9 cellular contexts compared by ENCODE assay signal in the genomic region with DNA sequence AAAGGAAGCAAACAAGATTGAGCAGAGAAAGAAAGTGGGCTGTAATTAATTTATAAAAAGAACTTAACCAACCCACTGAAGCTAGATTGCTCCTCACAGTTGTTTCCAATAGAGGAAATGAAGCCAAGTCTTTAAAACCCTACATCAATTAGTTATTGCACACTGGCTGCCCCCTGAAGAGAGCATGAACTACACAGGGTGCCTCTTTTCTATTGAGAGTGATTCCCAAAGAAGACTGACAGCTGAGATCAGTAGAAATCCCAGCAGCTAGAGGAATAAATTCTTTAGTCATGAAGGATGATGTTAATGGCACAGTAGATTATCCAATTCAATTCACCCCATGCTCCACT. TPM values are rescaled to one million over a fixed set of nuclear protein-coding genes. Genes with fewer than 3 reads are reported as not detected.
DNase-seq lines count a peak whose midpoint lies in the region; ATAC-seq and TF ChIP-seq lines count a peak whose summit lies in the region.
"Had no signal": no experiment of that assay in that cellular context is flagged by ENCODE, and none has a peak within 500 bp of the region (broad histone marks: within the 10 kb centered on the region; RNA-seq: fewer than 3 reads in every experiment).

No MANE protein-coding gene starts in this region.

- CTCF ChIA-PET in activated CD4-positive, alpha-beta memory T cell treated with anti-CD3 and anti-CD28 coated beads for 36 hours (lab: Charles Lee), result interaction anchor here (0.9 kb wide), 1 partner anchor 41 kb away, joined by 4 read pairs; no protein-coding TSS in a partner anchor
- CTCF ChIA-PET in RWPE1 (lab: Yijun Ruan, JAX), result no interaction called here

- no peak for TF ChIP-seq CTCF in CD14-positive monocyte (IDR thresholded peaks at IDR 0.05)
- TF ChIP-seq CTCF in RWPE1 (conservative IDR thresholded peaks at IDR 0.05; ENCODE audit: low read depth), result no peak

- H3K9me3 ChIP-seq in effector memory CD4-positive, alpha-beta T cell (ENCODE audit: control insufficient read depth, low read length), result no peaks in the 10 kb centered on the region

- H3K27ac Mint-ChIP-seq in CD14-positive monocyte, result peak overlapping the region; percentile 90 to 96 (median 94)
- peak overlapping the region; percentile 43 for H3K27ac Mint-ChIP-seq in activated CD4-positive, alpha-beta memory T cell treated with anti-CD3 and anti-CD28 coated beads for 36 hours

- peaks cover 0 to 3% (median 0%) of the 10 kb centered on the region in 7 donors for H3K9me3 Mint-ChIP-seq in CD14-positive monocyte
- no peaks in the 10 kb centered on the region for H3K9me3 Mint-ChIP-seq in activated CD4-positive, alpha-beta memory T cell treated with anti-CD3 and anti-CD28 coated beads for 36 hours

- H3K27me3 ChIP-seq in effector memory CD4-positive, alpha-beta T cell (replicated peaks; ENCODE audit: control insufficient read depth, insufficient read depth, low read length, poor library complexity, severe bottlenecking), result no peaks in the 10 kb centered on the region

- H3K4me3 ChIP-seq in effector memory CD4-positive, alpha-beta T cell (ENCODE audit: insufficient read depth, low read depth, low read length, poor library complexity, severe bottlenecking), result no peak overlapping the region
- H3K4me3 ChIP-seq: SK-N-MC had no signal

- no peaks in the 10 kb centered on the region for H3K4me1 ChIP-seq in effector memory CD4-positive, alpha-beta T cell (ENCODE audit: control insufficient read depth, insufficient read depth, low read length, poor library complexity, severe bottlenecking)

- H3K36me3 Mint-ChIP-seq in CD14-positive monocyte, result peaks cover 6 to 9% of the 10 kb centered on the region in 2 donors
- H3K36me3 Mint-ChIP-seq in activated CD4-positive, alpha-beta memory T cell treated with anti-CD3 and anti-CD28 coated beads for 36 hours, result no peaks in the 10 kb centered on the region

- POLR2A ChIA-PET in activated CD4-positive, alpha-beta memory T cell treated with anti-CD3 and anti-CD28 coated beads for 36 hours (lab: Charles Lee), result interaction anchor here (1.4 kb wide), 1 partner anchor 9 kb away, joined by 4 read pairs; a partner anchor contains a TSS
- POLR2A ChIA-PET in RWPE1 (lab: Yijun Ruan, JAX; ENCODE audit: low non-redundant PET), result no interaction called here

- DNase-seq in CD14-positive monocyte (ENCODE audit: low spot score) (no peak), RWPE1 (ENCODE audit: low spot score) (no peak)
- DNase-seq in activated CD4-positive, alpha-beta memory T cell treated with anti-CD3 and anti-CD28 coated beads for 36 hours, result no peak
- DNase-seq in effector memory CD4-positive, alpha-beta T cell, result no peak

- peaks cover 71% of the 10 kb centered on the region for H3K4me1 Mint-ChIP-seq in CD14-positive monocyte
- H3K4me1 Mint-ChIP-seq in activated CD4-positive, alpha-beta memory T cell treated with anti-CD3 and anti-CD28 coated beads for 36 hours (ENCODE audit: low read depth), result peaks cover 28% of the 10 kb centered on the region

- H3K4me3 Mint-ChIP-seq in CD14-positive monocyte, result peak overlapping the region; percentile 59 to 76
- no peak overlapping the region for H3K4me3 Mint-ChIP-seq in activated CD4-positive, alpha-beta memory T cell treated with anti-CD3 and anti-CD28 coated beads for 36 hours

- intact Hi-C loops in CD14-positive monocyte (cut with micrococcal nuclease), result loop anchor here (5.0 kb wide), 2 partner anchors 34 to 39 kb away; no protein-coding TSS in a partner anchor
- intact Hi-C loops in activated CD4-positive, alpha-beta memory T cell treated with anti-CD3 and anti-CD28 coated beads for 36 hours (cut with micrococcal nuclease), result no loop called here

- H3K27me3 Mint-ChIP-seq in CD14-positive monocyte (ENCODE audit: low read depth in 3 of 3), result no peaks in the 10 kb centered on the region
- peaks cover 2% of the 10 kb centered on the region for H3K27me3 Mint-ChIP-seq in activated CD4-positive, alpha-beta memory T cell treated with anti-CD3 and anti-CD28 coated beads for 36 hours

- H3K36me3 ChIP-seq in effector memory CD4-positive, alpha-beta T cell (ENCODE audit: control insufficient read depth, insufficient read depth, low read length), result no peaks in the 10 kb centered on the region

- H3K27ac ChIP-seq in effector memory CD4-positive, alpha-beta T cell (ENCODE audit: insufficient read depth, low read length, poor library complexity, severe bottlenecking), result no peak overlapping the region
- H3K27ac ChIP-seq in RWPE1, result no peak overlapping the region
- H3K27ac ChIP-seq: SK-N-MC had no signal

- peak; percentile 22 for ATAC-seq in GM19324 (IDR thresholded peaks at IDR 0.05; ENCODE audit: low FRiP score, unreplicated experiment)
- peak; percentile 37 for ATAC-seq in HG02943 (IDR thresholded peaks at IDR 0.05; ENCODE audit: low read depth, unreplicated experiment)
- no peak for ATAC-seq in esophagus mucosa
- ATAC-seq in HG02610 (IDR thresholded peaks at IDR 0.05; ENCODE audit: unreplicated experiment), result no peak

RNA-seq across cellular contexts. Expression of a gene that starts 8.6 kb away (rescaled TPM):
- 100 to 1,000 TPM; 146 to 180 TPM for polyA plus RNA-seq in CD14-positive monocyte
- 10 to 100 TPM; 76.8 to 82.8 TPM for total RNA-seq in activated CD4-positive, alpha-beta memory T cell treated with anti-CD3 and anti-CD28 coated beads for 36 hours
- total RNA-seq in esophagus mucosa, result 45.1 TPM

Comparison
In these comparisons a context has a peak if more than half of its experiments do, and no peak if none do; other contexts are left out.
1. ATAC-seq: peak in GM19324 (single experiment) and HG02943 (single experiment); none in esophagus mucosa (single experiment) and HG02610 (single experiment).